1 cellular context compared by ENCODE assay signal in genomic region chrX:23784487-23785301, GRCh38.
TF ChIP-seq lines count a peak whose summit lies in the region.

No MANE protein-coding gene starts in this region.

TF ChIP-seq in K562, 482 proteins besides CTCF, POLR2A, EP300 and RAD21 (continued from another document):
- TF ChIP-seq RBM25 (IDR thresholded peaks at IDR 0.05; ENCODE audit: low read depth, low read length, severe bottlenecking): peak; percentile 46
- peak; percentile 4 for TF ChIP-seq NFYB (IDR thresholded peaks at IDR 0.05; ENCODE audit: extremely low read depth, insufficient read length)
- TF ChIP-seq BCLAF1 (IDR thresholded peaks at IDR 0.05; ENCODE audit: borderline replicate concordance in 1 of 2, control insufficient read depth in 1 of 2, low read depth in 2 of 2, low read length in 1 of 2): peak in 1 of 2 experiments; percentile 25; a peak in 1 of 4 replicates
- TF ChIP-seq PHF8 (IDR thresholded peaks at IDR 0.05; ENCODE audit: borderline replicate concordance, low read length): no peak
- TF ChIP-seq ZNF436 (CRISPR knock-in tag; IDR thresholded peaks at IDR 0.05): no peak
- TF ChIP-seq CREM (IDR thresholded peaks at IDR 0.05; ENCODE audit: low read depth): peak; percentile 37; the same call in 1 of the 2 replicates
- TF ChIP-seq, protein P1, sequence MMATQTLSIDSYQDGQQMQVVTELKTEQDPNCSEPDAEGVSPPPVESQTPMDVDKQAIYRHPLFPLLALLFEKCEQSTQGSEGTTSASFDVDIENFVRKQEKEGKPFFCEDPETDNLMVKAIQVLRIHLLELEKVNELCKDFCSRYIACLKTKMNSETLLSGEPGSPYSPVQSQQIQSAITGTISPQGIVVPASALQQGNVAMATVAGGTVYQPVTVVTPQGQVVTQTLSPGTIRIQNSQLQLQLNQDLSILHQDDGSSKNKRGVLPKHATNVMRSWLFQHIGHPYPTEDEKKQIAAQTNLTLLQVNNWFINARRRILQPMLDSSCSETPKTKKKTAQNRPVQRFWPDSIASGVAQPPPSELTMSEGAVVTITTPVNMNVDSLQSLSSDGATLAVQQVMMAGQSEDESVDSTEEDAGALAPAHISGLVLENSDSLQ (IDR thresholded peaks at IDR 0.05): peak; percentile 62
- peak; percentile 99 for TF ChIP-seq ZNF384 (IDR thresholded peaks at IDR 0.05; ENCODE audit: low read depth, low read length)
- TF ChIP-seq CEBPG (CRISPR knock-in tag; IDR thresholded peaks at IDR 0.05): peak; percentile 56; the same call in 1 of the 2 replicates
- TF ChIP-seq CEBPG (tag; conservative IDR thresholded peaks at IDR 0.05 in 1 of 2, IDR thresholded peaks at IDR 0.05 in 1 of 2): peak; percentile 89 to 91
- TF ChIP-seq, protein P2, sequence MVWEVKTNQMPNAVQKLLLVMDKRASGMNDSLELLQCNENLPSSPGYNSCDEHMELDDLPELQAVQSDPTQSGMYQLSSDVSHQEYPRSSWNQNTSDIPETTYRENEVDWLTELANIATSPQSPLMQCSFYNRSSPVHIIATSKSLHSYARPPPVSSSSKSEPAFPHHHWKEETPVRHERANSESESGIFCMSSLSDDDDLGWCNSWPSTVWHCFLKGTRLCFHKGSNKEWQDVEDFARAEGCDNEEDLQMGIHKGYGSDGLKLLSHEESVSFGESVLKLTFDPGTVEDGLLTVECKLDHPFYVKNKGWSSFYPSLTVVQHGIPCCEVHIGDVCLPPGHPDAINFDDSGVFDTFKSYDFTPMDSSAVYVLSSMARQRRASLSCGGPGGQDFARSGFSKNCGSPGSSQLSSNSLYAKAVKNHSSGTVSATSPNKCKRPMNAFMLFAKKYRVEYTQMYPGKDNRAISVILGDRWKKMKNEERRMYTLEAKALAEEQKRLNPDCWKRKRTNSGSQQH (CRISPR knock-in tag; IDR thresholded peaks at IDR 0.05): no peak
- 0 out of 2 replicates have a peak, but pooled peaks have one; percentile 42 for TF ChIP-seq SMARCA5 (IDR thresholded peaks at IDR 0.05)
- TF ChIP-seq JUND (IDR thresholded peaks at IDR 0.05; ENCODE audit: borderline replicate concordance, low read depth, low read length): 0 out of 2 replicates have a peak, but pooled peaks have one; percentile 16
- no peak for TF ChIP-seq JUND (tag; IDR thresholded peaks at IDR 0.05; ENCODE audit: borderline replicate concordance, low read depth, low read length)
- 0 out of 2 replicates have a peak, but pooled peaks have one; percentile 18 for TF ChIP-seq LCOR (CRISPR knock-in tag; IDR thresholded peaks at IDR 0.05)
- TF ChIP-seq, protein P3, sequence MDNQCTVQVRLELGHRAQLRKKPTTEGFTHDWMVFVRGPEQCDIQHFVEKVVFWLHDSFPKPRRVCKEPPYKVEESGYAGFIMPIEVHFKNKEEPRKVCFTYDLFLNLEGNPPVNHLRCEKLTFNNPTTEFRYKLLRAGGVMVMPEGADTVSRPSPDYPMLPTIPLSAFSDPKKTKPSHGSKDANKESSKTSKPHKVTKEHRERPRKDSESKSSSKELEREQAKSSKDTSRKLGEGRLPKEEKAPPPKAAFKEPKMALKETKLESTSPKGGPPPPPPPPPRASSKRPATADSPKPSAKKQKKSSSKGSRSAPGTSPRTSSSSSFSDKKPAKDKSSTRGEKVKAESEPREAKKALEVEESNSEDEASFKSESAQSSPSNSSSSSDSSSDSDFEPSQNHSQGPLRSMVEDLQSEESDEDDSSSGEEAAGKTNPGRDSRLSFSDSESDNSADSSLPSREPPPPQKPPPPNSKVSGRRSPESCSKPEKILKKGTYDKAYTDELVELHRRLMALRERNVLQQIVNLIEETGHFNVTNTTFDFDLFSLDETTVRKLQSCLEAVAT (IDR thresholded peaks at IDR 0.05): 0 out of 4 replicates have a peak, but pooled peaks of 1 of the 2 experiments have one; percentile 12
- TF ChIP-seq RBFOX2 (IDR thresholded peaks at IDR 0.05; ENCODE audit: low read depth, low read length): peak; percentile 61
- 0 out of 2 replicates have a peak, but pooled peaks have one; percentile 24 for TF ChIP-seq ZFX (CRISPR knock-in tag; IDR thresholded peaks at IDR 0.05)
- no peak for TF ChIP-seq MCM2 (IDR thresholded peaks at IDR 0.05; ENCODE audit: low read depth)
- peak; percentile 66; the same call in 1 of the 2 replicates for TF ChIP-seq AFF4 (CRISPR knock-in tag; IDR thresholded peaks at IDR 0.05)
- TF ChIP-seq ATF1 (CRISPR knock-in tag; IDR thresholded peaks at IDR 0.05): no peak
- TF ChIP-seq ATF1 (tag; IDR thresholded peaks at IDR 0.05): peak; percentile 51; the same call in 1 of the 2 replicates
TF ChIP-seq in K562: peak in this region for 27.
